ENCODE assay signal across 8 cellular contexts in the genomic region with DNA sequence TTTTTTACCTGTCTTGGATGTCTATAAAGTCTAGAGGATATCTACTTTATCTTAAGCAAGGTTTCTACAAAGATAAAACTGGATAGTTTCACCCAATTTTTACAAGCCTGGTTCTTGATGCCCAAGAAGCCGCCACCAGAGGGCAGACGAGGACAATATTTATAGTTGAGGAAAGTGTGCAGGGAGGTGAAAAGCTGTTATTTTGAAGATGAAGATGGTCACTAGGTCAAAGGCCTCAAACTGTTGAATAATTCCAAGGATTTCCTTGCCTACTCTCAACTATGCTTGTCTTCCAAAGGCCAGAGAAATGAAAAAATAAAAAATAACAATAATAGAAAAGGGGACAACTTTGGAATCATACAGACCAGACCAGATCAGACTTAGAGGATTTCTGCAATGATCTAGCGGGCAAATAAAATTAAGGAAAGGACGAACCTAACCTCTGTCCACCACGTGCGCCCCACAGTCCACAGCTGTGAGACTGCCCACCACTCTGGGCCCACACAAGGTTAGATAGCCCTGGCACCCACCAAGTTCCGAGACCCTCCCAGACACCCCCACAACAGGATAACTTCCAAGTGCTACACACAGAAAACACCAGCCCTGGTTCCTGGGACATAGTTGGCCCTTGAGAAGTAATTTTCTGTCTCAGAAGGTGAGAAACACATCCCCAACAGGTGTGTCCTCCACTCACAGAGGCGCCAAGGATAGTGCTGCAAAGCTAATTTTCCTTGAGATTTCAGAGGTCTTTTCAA. TPM values are rescaled to one million over a fixed set of nuclear protein-coding genes. Genes with fewer than 3 reads are reported as not detected.
A peak's percentile ranks its signal among the peaks of the same experiment; 100 is the strongest.
DNase-seq lines count a peak whose midpoint lies in the region; ATAC-seq, FAIRE-seq and TF ChIP-seq lines count a peak whose summit lies in the region.

No MANE protein-coding gene starts in this region.

- no peak for TF ChIP-seq POLR2A in A549 (IDR thresholded peaks at IDR 0.05; ENCODE audit: low read length)
- no peak for TF ChIP-seq POLR2A in GM12891 (IDR thresholded peaks at IDR 0.05; ENCODE audit: low read depth, low read length)

- H3K4me3 ChIP-seq in A549 (no peak overlapping the region), aorta (ENCODE audit: low read length in 2 of 2) (no peak overlapping the region)

- H3K27me3 ChIP-seq in aorta (ENCODE audit: control insufficient read depth in 1 of 2, insufficient read depth in 2 of 2, low read length in 1 of 2) = no peaks in the 10 kb centered on the region

- no peak for TF ChIP-seq EP300 in A549 (IDR thresholded peaks at IDR 0.05)

- CTCF ChIA-PET in A549 (lab: Yijun Ruan, JAX) = interaction anchor here (0.5 to 4.5 kb wide), 60 partner anchors 8 to 791 kb away, joined by 3 to 66 read pairs (median 3); no protein-coding TSS in a partner anchor

- DNase-seq in A549 (ENCODE audit: low read depth in 1 of 2, low spot score in 1 of 2) (peak; percentile 62 to 71), GM12891 (ENCODE audit: insufficient read length, low spot score) (peak; percentile 39), HTR-8/SVneo (ENCODE audit: insufficient read length, low spot score) (peak; percentile 57), SHP77 treated with DMSO at 0.1 percent for 48 hours (lab: John Stamatoyannopoulos, UW) (peak; percentile 38), glomerular visceral epithelial cell (ENCODE audit: extremely low spot score) (peak; percentile 57), pulmonary artery endothelial cell (ENCODE audit: low read depth, low spot score) (peak; percentile 51), aorta (peak; percentile 87 to 94)
- peak; percentile 88 for DNase-seq in activated effector memory CD4-positive, alpha-beta T cell treated with anti-CD3 and anti-CD28 coated beads, Interleukin-2, amount 50 U/mL, for 16 hours

- FAIRE-seq in A549 (lab: Jason Lieb, UNC) (no peak), GM12891 (lab: Jason Lieb, UNC) (no peak), HTR-8/SVneo (lab: Jason Lieb, UNC) (no peak)

- H3K4me2 ChIP-seq in A549 = no peak overlapping the region

- intact Hi-C loops in aorta (cut with DNase I) = loop anchor here (2.0 to 5.0 kb wide), 3 partner anchors 47 to 165 kb away; no protein-coding TSS in a partner anchor

- peak; percentile 70 to 82; a peak in 5 of 6 replicates for ATAC-seq in A549
- no peak for ATAC-seq in aorta (ENCODE audit: low FRiP score)

- 33% methylated on average over 8 of the region's 8 CpGs for whole genome bisulfite sequencing in A549 (ENCODE audit: missing lambda C conversion rate)
- WGBS in aorta, 2 donors = 47 to 48% methylated on average over 8 of the region's 8 CpGs

- H3K4me1 ChIP-seq in A549 (peaks cover 13% of the 10 kb centered on the region), aorta (ENCODE audit: control insufficient read depth in 1 of 2, insufficient read depth in 2 of 2, low read length in 2 of 2) (no peaks in the 10 kb centered on the region)

- peak; percentile 91 for TF ChIP-seq CTCF in A549 (IDR thresholded peaks at IDR 0.05)

- POLR2A ChIA-PET in A549 (lab: Yijun Ruan, JAX) = no interaction called here

- no peaks in the 10 kb centered on the region for H3K9me3 ChIP-seq in A549
- H3K9me3 ChIP-seq in aorta (ENCODE audit: control insufficient read depth, low read length) = no peaks in the 10 kb centered on the region

- TF ChIP-seq RAD21 in A549 (conservative IDR thresholded peaks at IDR 0.05 in 1 of 2, IDR thresholded peaks at IDR 0.05 in 1 of 2) = peak; percentile 86 to 88

- H3K27ac ChIP-seq in A549 (no peak overlapping the region), aorta (ENCODE audit: low read depth in 1 of 2, low read length in 2 of 2) (no peak overlapping the region)

- no peaks in the 10 kb centered on the region for H3K36me3 ChIP-seq in aorta (ENCODE audit: control insufficient read depth in 1 of 2, insufficient read depth in 2 of 2, low read length in 1 of 2)

TF ChIP-seq in A549, 52 proteins besides CTCF, POLR2A, EP300 and RAD21:
- TF ChIP-seq ZSCAN20 (CRISPR knock-in tag; IDR thresholded peaks at IDR 0.05) = no peak
- peak; percentile 92 for TF ChIP-seq SMC3 (IDR thresholded peaks at IDR 0.05)
TF ChIP-seq in A549: peak in this region for 1.

TF ChIP-seq in GM12891, 5 proteins besides CTCF, POLR2A, EP300 and RAD21:
- TF ChIP-seq POLR2AphosphoS5 (IDR thresholded peaks at IDR 0.05; ENCODE audit: low read depth, low read length) (no peak), PAX5 (IDR thresholded peaks at IDR 0.05; ENCODE audit: insufficient read depth, low read length, severe bottlenecking) (no peak), SPI1 (IDR thresholded peaks at IDR 0.05; ENCODE audit: low read depth, low read length) (no peak), POU2F2 (IDR thresholded peaks at IDR 0.05; ENCODE audit: low read depth, low read length) (no peak), TAF1 (IDR thresholded peaks at IDR 0.05; ENCODE audit: low read depth, low read length) (no peak)

RNA-seq across cellular contexts. Expression of a gene that starts 2.8 kb away (rescaled TPM):
- 0.21 and 0.57 TPM in 2 replicates for polyA plus RNA-seq in A549 (2011; rRNA removed)
- polyA plus RNA-seq in A549 (2012; cell fraction: cytosol; rRNA removed) = 0.20 and 0.45 TPM in 2 replicates
- polyA plus RNA-seq in A549 (2012; cell fraction: nucleus; rRNA removed) = 0.85 and 1.7 TPM in 2 replicates
- polyA plus RNA-seq in A549 (2017; fragmentation: RNase III; extraction: RNeasy Plus Mini Kit Qiagen cat#74134 plus additional on column Dnase treatment) = 0.09 to 0.21 TPM (median 0.11 TPM) in 3 replicates
- polyA minus RNA-seq in A549 (2011; rRNA and poly(A)+ RNA removed) = 0.39 and 3.2 TPM in 2 replicates
- polyA plus RNA-seq in GM12891 (2012; ENCODE audit: low read depth, missing spikeins) = 0.03 TPM
- 1.1 and 2.1 TPM in 2 replicates for total RNA-seq in pulmonary artery endothelial cell
- total RNA-seq in aorta = 1 to 10 TPM in 1 of 2 donors, under 1 TPM in 1; 0.52 to 1.2 TPM
- not detected for polyA plus RNA-seq in aorta

RNA-seq across cellular contexts. Expression of a gene that starts 34.0 kb away (rescaled TPM):
- 34.7 and 39.8 TPM in 2 replicates for polyA plus RNA-seq in A549 (2011; rRNA removed)
- 11.4 and 12.2 TPM in 2 replicates for polyA plus RNA-seq in A549 (2012; cell fraction: cytosol; rRNA removed)
- polyA plus RNA-seq in A549 (2012; cell fraction: nucleus; rRNA removed) = 7.8 and 13.0 TPM in 2 replicates
- polyA plus RNA-seq in A549 (2017; fragmentation: RNase III; extraction: RNeasy Plus Mini Kit Qiagen cat#74134 plus additional on column Dnase treatment) = 18.0 to 21.0 TPM (median 19.4 TPM) in 3 replicates
- polyA minus RNA-seq in A549 (2011; rRNA and poly(A)+ RNA removed) = 35.9 and 39.9 TPM in 2 replicates
- polyA plus RNA-seq in GM12891 (2012; ENCODE audit: low read depth, missing spikeins) = 12.8 TPM
- 19.2 and 28.5 TPM in 2 replicates for total RNA-seq in pulmonary artery endothelial cell
- total RNA-seq in aorta = 10 to 100 TPM; 28.2 to 32.9 TPM
- polyA plus RNA-seq in aorta = 10 to 100 TPM; 11.9 to 17.7 TPM

Comparison
In these comparisons a context has a peak if more than half of its experiments do, and no peak if none do; other contexts are left out.
1. DNase-seq: peak in every context shown above with its lines; median percentile 90 in aorta; 88 in activated effector memory CD4-positive, alpha-beta T cell treated with anti-CD3 and anti-CD28 coated beads, Interleukin-2, amount 50 U/mL, for 16 hours; 66 in A549; 57 in HTR-8/SVneo; 57 in glomerular visceral epithelial cell; 51 in pulmonary artery endothelial cell; 39 in GM12891; 38 in SHP77 treated with DMSO at 0.1 percent for 48 hours.